In genomic region chr1:218165687-218166088, GRCh38 we compare ENCODE assay signal across 8 cellular contexts.
DNase-seq lines count a peak whose midpoint lies in the region; ATAC-seq and TF ChIP-seq lines count a peak whose summit lies in the region.

No MANE protein-coding gene starts in this region.

- H3K36me3 ChIP-seq in heart right ventricle (no peaks in the 10 kb centered on the region), liver (ENCODE audit: control insufficient read depth in 4 of 4, insufficient read depth in 3 of 4, low read depth in 1 of 4, low read length in 3 of 4) (no peaks in the 10 kb centered on the region), upper lobe of left lung (no peaks in the 10 kb centered on the region)

- TF ChIP-seq CTCF in heart right ventricle (IDR thresholded peaks at IDR 0.05): no peak
- TF ChIP-seq CTCF in liver (IDR thresholded peaks at IDR 0.05; ENCODE audit: low read depth, low read length, missing input control): no peak
- TF ChIP-seq CTCF in upper lobe of left lung (IDR thresholded peaks at IDR 0.05): no peak

- TF ChIP-seq EP300 in upper lobe of left lung (IDR thresholded peaks at IDR 0.05): no peak

- no peak overlapping the region for H3K9ac ChIP-seq in liver (ENCODE audit: low read depth in 1 of 2, low read length in 2 of 2)

- peaks cover 0 to 100% (median 90%) of the 10 kb centered on the region in 7 donors for H3K27me3 ChIP-seq in heart right ventricle
- peaks cover 0 to 21% (median 7%) of the 10 kb centered on the region in 4 donors for H3K27me3 ChIP-seq in liver (ENCODE audit: control insufficient read depth in 4 of 4, insufficient read depth in 4 of 4, low read length in 3 of 4)
- H3K27me3 ChIP-seq in upper lobe of left lung: peaks cover 0 to 35% (median 9%) of the 10 kb centered on the region in 4 donors

- no peak for TF ChIP-seq RAD21 in liver (IDR thresholded peaks at IDR 0.05)

- H3K27ac ChIP-seq in heart right ventricle (peak overlapping the region; percentile 65 to 92 (median 86)), liver (ENCODE audit: low read depth in 1 of 2, low read length in 2 of 2) (no peak overlapping the region), upper lobe of left lung (no peak overlapping the region)

- H3K4me3 ChIP-seq in heart right ventricle: peak overlapping the region; percentile 37 to 64 (median 57)
- H3K4me3 ChIP-seq in liver (ENCODE audit: low read depth in 1 of 3, low read length in 3 of 3): peak overlapping the region in 2 of 3 donors; percentile 25 to 46
- peak overlapping the region; percentile 34 to 51 (median 46) for H3K4me3 ChIP-seq in upper lobe of left lung

- H3K4me3 Mint-ChIP-seq in activated T-helper 2 cell treated with anti-CD3 and anti-CD28 coated beads, Interferon-gamma antibody, Interleukin-2, Interleukin-4, amounts not matched to agents 10 μg/mL and 5 μg/mL and 100 μg/mL, durations not matched to agents 14 hours and 24 hours and 36 hours (ENCODE audit: low read depth): peak overlapping the region; percentile 23

- DNase-seq in heart right ventricle (no peak), left ventricle myocardium superior (no peak), upper lobe of left lung (no peak), NCI-H2029 (lab: John Stamatoyannopoulos, UW) (no peak)
- no peak for DNase-seq in activated T-helper 2 cell treated with anti-CD3 and anti-CD28 coated beads, Interferon-gamma antibody, Interleukin-2, Interleukin-4, amounts not matched to agents 10 μg/mL and 5 μg/mL and 100 μg/mL, durations not matched to agents 14 hours and 24 hours and 36 hours (ENCODE audit: low spot score)

- H3K9me3 Mint-ChIP-seq in activated T-helper 2 cell treated with anti-CD3 and anti-CD28 coated beads, Interferon-gamma antibody, Interleukin-2, Interleukin-4, amounts not matched to agents 10 μg/mL and 5 μg/mL and 100 μg/mL, durations not matched to agents 14 hours and 24 hours and 36 hours: no peaks in the 10 kb centered on the region

- no peaks in the 10 kb centered on the region for H3K36me3 Mint-ChIP-seq in activated T-helper 2 cell treated with anti-CD3 and anti-CD28 coated beads, Interferon-gamma antibody, Interleukin-2, Interleukin-4, amounts not matched to agents 10 μg/mL and 5 μg/mL and 100 μg/mL, durations not matched to agents 14 hours and 24 hours and 36 hours (ENCODE audit: low read depth)

- peaks cover 6% of the 10 kb centered on the region for H3K4me1 Mint-ChIP-seq in activated T-helper 2 cell treated with anti-CD3 and anti-CD28 coated beads, Interferon-gamma antibody, Interleukin-2, Interleukin-4, amounts not matched to agents 10 μg/mL and 5 μg/mL and 100 μg/mL, durations not matched to agents 14 hours and 24 hours and 36 hours (ENCODE audit: low read depth)

- no peak for TF ChIP-seq POLR2A in upper lobe of left lung (IDR thresholded peaks at IDR 0.05)

- H3K9me3 ChIP-seq in heart right ventricle (no peaks in the 10 kb centered on the region), liver (ENCODE audit: control insufficient read depth in 4 of 4, low read length in 3 of 4) (no peaks in the 10 kb centered on the region), upper lobe of left lung (no peaks in the 10 kb centered on the region)

- H3K4me1 ChIP-seq in heart right ventricle: peaks cover 0 to 25% (median 14%) of the 10 kb centered on the region in 9 donors
- peaks cover 10 to 23% (median 17%) of the 10 kb centered on the region in 4 donors for H3K4me1 ChIP-seq in liver (ENCODE audit: control insufficient read depth in 4 of 4, insufficient read depth in 4 of 4, low read length in 3 of 4)
- peaks cover 15 to 24% (median 22%) of the 10 kb centered on the region in 4 donors for H3K4me1 ChIP-seq in upper lobe of left lung

- no peak overlapping the region for H3K27ac Mint-ChIP-seq in activated T-helper 2 cell treated with anti-CD3 and anti-CD28 coated beads, Interferon-gamma antibody, Interleukin-2, Interleukin-4, amounts not matched to agents 10 μg/mL and 5 μg/mL and 100 μg/mL, durations not matched to agents 14 hours and 24 hours and 36 hours

- ATAC-seq in heart right ventricle (peak in 2 of 8 donors; percentile 16 to 20), left ventricle myocardium superior (no peak), upper lobe of left lung (ENCODE audit: low FRiP score in 2 of 2) (no peak), HG02970 (IDR thresholded peaks at IDR 0.05; ENCODE audit: low FRiP score, unreplicated experiment) (no peak), HG03354 (IDR thresholded peaks at IDR 0.05; ENCODE audit: poor library complexity, severe bottlenecking, unreplicated experiment) (no peak)

- peaks cover 59% of the 10 kb centered on the region for H3K27me3 Mint-ChIP-seq in activated T-helper 2 cell treated with anti-CD3 and anti-CD28 coated beads, Interferon-gamma antibody, Interleukin-2, Interleukin-4, amounts not matched to agents 10 μg/mL and 5 μg/mL and 100 μg/mL, durations not matched to agents 14 hours and 24 hours and 36 hours (ENCODE audit: low read depth)

- intact Hi-C loops in heart right ventricle (cut with DNase I) (no loop called here), left ventricle myocardium superior (cut with micrococcal nuclease) (no loop called here)
- intact Hi-C loops in activated T-helper 2 cell treated with anti-CD3 and anti-CD28 coated beads, Interferon-gamma antibody, Interleukin-2, Interleukin-4, amounts not matched to agents 10 μg/mL and 5 μg/mL and 100 μg/mL, durations not matched to agents 14 hours and 24 hours and 36 hours (cut with micrococcal nuclease): loop anchor here (2.0 to 5.0 kb wide), 2 partner anchors 181 to 1028 kb away; no protein-coding TSS in a partner anchor

- WGBS in heart right ventricle, 2 donors: 4% methylated on average over 11 of the region's 11 CpGs
- WGBS in liver: 3% methylated on average over 11 of the region's 11 CpGs
- 5% methylated on average over 11 of the region's 11 CpGs for WGBS in upper lobe of left lung, 2 donors

TF ChIP-seq in liver, 16 proteins besides CTCF, POLR2A, EP300 and RAD21:
- no peak for TF ChIP-seq NR2F2 (IDR thresholded peaks at IDR 0.05)
- TF ChIP-seq JUND (IDR thresholded peaks at IDR 0.05): no peak
- TF ChIP-seq HNF4G (IDR thresholded peaks at IDR 0.05): no peak
- no peak for TF ChIP-seq REST (IDR thresholded peaks at IDR 0.05)
- no peak for TF ChIP-seq EGR1 (IDR thresholded peaks at IDR 0.05; ENCODE audit: low read depth in 2 of 2)
- TF ChIP-seq YY1 (IDR thresholded peaks at IDR 0.05): no peak
- no peak for TF ChIP-seq HNF4A (conservative IDR thresholded peaks at IDR 0.05)
- TF ChIP-seq GABPA (IDR thresholded peaks at IDR 0.05 in 1 of 2, conservative IDR thresholded peaks at IDR 0.05 in 1 of 2): no peak
- no peak for TF ChIP-seq RXRA (IDR thresholded peaks at IDR 0.05)
- no peak for TF ChIP-seq FOXA1 (IDR thresholded peaks at IDR 0.05)
- no peak for TF ChIP-seq FOXA2 (IDR thresholded peaks at IDR 0.05)

Comparison
In these comparisons a context has a peak if more than half of its experiments do, and no peak if none do; other contexts are left out.
1. H3K27ac ChIP-seq: peak in heart right ventricle (10 of 10); none in liver (0 of 2) and upper lobe of left lung (0 of 4).
2. Peak in every context shown above with its lines, with median percentiles within 50 percentile points of each other: H3K4me3 ChIP-seq.